In the genomic region with DNA sequence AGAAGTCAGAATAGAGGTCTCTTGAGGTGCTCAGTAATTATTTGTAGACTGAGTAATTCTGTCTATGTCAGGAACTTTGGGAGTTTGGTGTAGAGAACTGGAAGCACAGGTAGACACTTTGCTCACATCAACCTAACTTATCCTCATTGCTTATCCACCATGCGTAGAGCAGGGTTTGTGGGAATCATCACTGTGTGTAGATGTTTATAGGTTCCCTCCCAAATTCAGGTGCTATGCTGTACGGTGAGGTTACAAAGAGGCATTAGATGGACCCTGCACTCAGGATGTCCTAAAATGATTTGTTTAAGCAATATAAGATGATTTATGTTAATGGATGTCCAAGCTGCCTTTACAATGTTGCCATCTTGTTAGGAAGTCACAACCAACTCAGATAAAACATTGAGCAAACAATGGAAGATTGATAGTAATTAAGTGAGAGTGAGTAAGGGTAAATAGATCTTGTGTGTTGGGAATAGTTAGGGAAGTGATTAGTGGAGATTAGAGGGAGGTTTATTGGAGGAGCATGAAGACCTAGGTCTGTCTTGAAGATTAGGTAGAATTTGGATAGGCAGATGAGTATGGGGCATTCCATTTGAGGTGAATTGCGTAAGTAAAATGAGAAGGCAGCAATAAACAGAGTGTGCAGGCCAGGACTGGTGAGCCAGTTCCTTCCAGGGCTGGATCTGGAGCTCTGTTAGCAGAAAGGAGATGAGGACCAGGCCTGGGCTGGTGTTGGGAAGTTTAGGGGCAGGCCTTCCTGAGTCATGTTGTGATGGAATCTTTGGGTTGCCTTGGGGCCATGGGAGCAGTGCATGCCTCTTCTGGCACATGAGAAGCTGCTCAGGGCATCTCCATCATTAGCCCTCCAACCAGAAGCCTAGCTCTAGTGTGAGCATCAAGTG, we compare ENCODE assay signal across 14 cellular contexts. TPM values are rescaled to one million over a fixed set of nuclear protein-coding genes. Genes with fewer than 3 reads are reported as not detected.
DNase-seq lines count a peak whose midpoint lies in the region; ATAC-seq and TF ChIP-seq lines count a peak whose summit lies in the region.
"Had no signal": no experiment of that assay in that cellular context is flagged by ENCODE, and none has a peak within 500 bp of the region (broad histone marks: within the 10 kb centered on the region; RNA-seq: fewer than 3 reads in every experiment).

No MANE protein-coding gene starts in this region.

- H3K4me3 ChIP-seq in Panc1 (ENCODE audit: low read depth in 2 of 2, low read length in 2 of 2), result no peak overlapping the region
- H3K4me3 ChIP-seq in esophagus squamous epithelium, result no peak overlapping the region
- H3K4me3 ChIP-seq in psoas muscle, result no peak overlapping the region

- peaks cover 90% of the 10 kb centered on the region for H3K4me1 ChIP-seq in Panc1 (ENCODE audit: control insufficient read depth, insufficient read depth, low read length)
- peaks cover 26 to 99% (median 84%) of the 10 kb centered on the region in 3 donors for H3K4me1 ChIP-seq in esophagus squamous epithelium
- H3K4me1 ChIP-seq in psoas muscle, result peaks cover 60% of the 10 kb centered on the region

- no TSS peak for BruUV-seq in Panc1 (replicated peaks; lab: Mats Ljungman, UMichigan)

- H3K4me3 Mint-ChIP-seq in activated CD4-positive, alpha-beta T cell treated with anti-CD3 and anti-CD28 coated beads, Interleukin-2, amount 10 ng/mL, durations not matched to agents 24 days and 14 days, result no peak overlapping the region
- H3K4me3 Mint-ChIP-seq in T-cell, result no peak overlapping the region
- H3K4me3 Mint-ChIP-seq: stimulated activated effector memory CD8-positive, alpha-beta T cell treated with anti-CD3 and anti-CD28 coated beads, Interleukin-12 subunit alpha, Interleukin-12 subunit beta, amount 100 ng/mL, for 72 hours had no signal

- no peak for TF ChIP-seq POLR2A in esophagus squamous epithelium (IDR thresholded peaks at IDR 0.05)

- CTCF ChIA-PET in Panc1 (lab: Charles Lee), result interaction anchor here (0.5 to 0.6 kb wide), 2 partner anchors 10 to 657 kb away, joined by 4 to 12 read pairs; no protein-coding TSS in a partner anchor
- CTCF ChIA-PET in T-cell (lab: Charles Lee), result no interaction called here

- intact Hi-C loops in Panc1 (cut with micrococcal nuclease; ENCODE audit: unreplicated experiment), result no loop called here
- intact Hi-C loops in esophagus squamous epithelium (cut with DNase I), result loop anchor here (10.0 kb wide), 1 partner anchor 55 kb away; no protein-coding TSS in a partner anchor
- intact Hi-C loops in psoas muscle (cut with DNase I), result no loop called here
- intact Hi-C loops in activated CD4-positive, alpha-beta T cell treated with anti-CD3 and anti-CD28 coated beads, Interleukin-2, amount 10 ng/mL, durations not matched to agents 24 days and 14 days (cut with micrococcal nuclease), result no loop called here

- ATAC-seq in Panc1 (no peak), psoas muscle (peak in 1 of 4 donors; percentile 35), GM18519 (IDR thresholded peaks at IDR 0.05; ENCODE audit: low FRiP score, unreplicated experiment) (no peak), T-cell (replicated peaks in 1 of 4) (no peak)
- ATAC-seq: stimulated activated effector memory CD8-positive, alpha-beta T cell treated with anti-CD3 and anti-CD28 coated beads, Interleukin-12 subunit alpha, Interleukin-12 subunit beta, amount 100 ng/mL, for 72 hours had no signal

- TF ChIP-seq CTCF in Panc1 (IDR thresholded peaks at IDR 0.05) (no peak), esophagus squamous epithelium (IDR thresholded peaks at IDR 0.05) (no peak), psoas muscle (IDR thresholded peaks at IDR 0.05) (no peak)

- DNase-seq in EH (ENCODE audit: low read depth) (peak; percentile 92), Panc1 (ENCODE audit: low read depth, low spot score) (no peak), esophagus squamous epithelium (lab: John Stamatoyannopoulos, UW) (no peak), psoas muscle (no peak), GM19238 (ENCODE audit: insufficient read length, low spot score) (no peak), T-cell (no peak)
- DNase-seq in activated CD4-positive, alpha-beta T cell treated with anti-CD3 and anti-CD28 coated beads, Interleukin-2, amount 10 ng/mL, durations not matched to agents 24 days and 14 days, result no peak
- DNase-seq: activated CD4-positive, alpha-beta T cell treated with anti-CD3 and anti-CD28 coated beads, Interleukin-2, amount 50 U/mL, for 48 hours; activated effector memory CD4-positive, alpha-beta T cell treated with Interleukin-2 at 50 U/mL for 16 hours; GDM1; NCI-H2227 treated with DMSO at 0.1 percent for 48 hours; stimulated activated CD4-positive, alpha-beta T cell treated with anti-CD3 and anti-CD28 coated beads, Interleukin-4, amount 100 ng/mL, for 1 hour had no signal

- H3K27ac ChIP-seq in Panc1 (ENCODE audit: low read length) (peak overlapping the region; percentile 88), esophagus squamous epithelium (peak overlapping the region; percentile 22 to 83 (median 69)), psoas muscle (peak overlapping the region; percentile 31)

- H3K9me3 Mint-ChIP-seq in activated CD4-positive, alpha-beta T cell treated with anti-CD3 and anti-CD28 coated beads, Interleukin-2, amount 10 ng/mL, durations not matched to agents 24 days and 14 days, result peaks cover 15% of the 10 kb centered on the region
- H3K9me3 Mint-ChIP-seq in T-cell, result no peaks in the 10 kb centered on the region
- H3K9me3 Mint-ChIP-seq: stimulated activated effector memory CD8-positive, alpha-beta T cell treated with anti-CD3 and anti-CD28 coated beads, Interleukin-12 subunit alpha, Interleukin-12 subunit beta, amount 100 ng/mL, for 72 hours had no signal

- POLR2A ChIA-PET in Panc1 (lab: Charles Lee), result no interaction called here
- POLR2A ChIA-PET in T-cell (lab: Charles Lee), result interaction anchor here in 1 of 2 donors (0.6 kb wide), 1 partner anchor 8 kb away, joined by 3 read pairs; no protein-coding TSS in a partner anchor

- H3K36me3 Mint-ChIP-seq in activated CD4-positive, alpha-beta T cell treated with anti-CD3 and anti-CD28 coated beads, Interleukin-2, amount 10 ng/mL, durations not matched to agents 24 days and 14 days (ENCODE audit: low read depth), result peaks cover 8% of the 10 kb centered on the region
- H3K36me3 Mint-ChIP-seq in T-cell, result no peaks in the 10 kb centered on the region

- peaks cover 52% of the 10 kb centered on the region for H3K27me3 Mint-ChIP-seq in activated CD4-positive, alpha-beta T cell treated with anti-CD3 and anti-CD28 coated beads, Interleukin-2, amount 10 ng/mL, durations not matched to agents 24 days and 14 days
- H3K27me3 Mint-ChIP-seq in T-cell, result peaks cover 37 to 41% of the 10 kb centered on the region in 2 donors

- no peak overlapping the region for H3K27ac Mint-ChIP-seq in activated CD4-positive, alpha-beta T cell treated with anti-CD3 and anti-CD28 coated beads, Interleukin-2, amount 10 ng/mL, durations not matched to agents 24 days and 14 days
- H3K27ac Mint-ChIP-seq in T-cell, result no peak overlapping the region
- H3K27ac Mint-ChIP-seq: stimulated activated effector memory CD8-positive, alpha-beta T cell treated with anti-CD3 and anti-CD28 coated beads, Interleukin-12 subunit alpha, Interleukin-12 subunit beta, amount 100 ng/mL, for 72 hours had no signal

- no peaks in the 10 kb centered on the region for H3K9me3 ChIP-seq in Panc1 (ENCODE audit: control insufficient read depth, insufficient read depth, low read depth, low read length)
- no peaks in the 10 kb centered on the region for H3K9me3 ChIP-seq in esophagus squamous epithelium
- H3K9me3 ChIP-seq in psoas muscle, result no peaks in the 10 kb centered on the region

- H3K4me1 Mint-ChIP-seq in activated CD4-positive, alpha-beta T cell treated with anti-CD3 and anti-CD28 coated beads, Interleukin-2, amount 10 ng/mL, durations not matched to agents 24 days and 14 days, result peaks cover 14% of the 10 kb centered on the region
- peaks cover 14 to 23% (median 15%) of the 10 kb centered on the region in 3 donors for H3K4me1 Mint-ChIP-seq in T-cell

- H3K27me3 ChIP-seq in Panc1 (ENCODE audit: control insufficient read depth, insufficient read depth, low read length) (no peaks in the 10 kb centered on the region), esophagus squamous epithelium (no peaks in the 10 kb centered on the region), psoas muscle (ENCODE audit: insufficient read depth in 3 of 3, low read length in 2 of 3) (no peaks in the 10 kb centered on the region)

- no peaks in the 10 kb centered on the region for H3K36me3 ChIP-seq in Panc1 (ENCODE audit: control insufficient read depth, insufficient read depth, low read length)
- H3K36me3 ChIP-seq in esophagus squamous epithelium, result no peaks in the 10 kb centered on the region
- no peaks in the 10 kb centered on the region for H3K36me3 ChIP-seq in psoas muscle (ENCODE audit: insufficient read depth in 1 of 2, low read depth in 1 of 2)

- 59 to 80% methylated on average over 3 of the region's 3 CpGs for WGBS in esophagus squamous epithelium, 2 donors
- 79 to 86% (median 85%) methylated on average over 3 of the region's 3 CpGs for WGBS in psoas muscle, 3 donors

- in situ Hi-C loops in Panc1 (cut with HindIII; ENCODE audit: low pct_unique_long_range_greater_than_20kb, low sequenced_read_pairs), result no loop called here

RNA-seq across cellular contexts. Expression of gene EPAS1, which starts 12.1 kb away (rescaled TPM):
- total RNA-seq in Panc1 (2021; ENCODE audit: unreplicated experiment) (106 TPM), esophagus squamous epithelium (100 to 1,000 TPM in 2 of 4 donors, 10 to 100 TPM in 2; 86.7 to 151 (median 105) TPM), psoas muscle (100 to 1,000 TPM in 2 of 4 donors, 10 to 100 TPM in 2; 44.3 to 123 (median 98.3) TPM), T-cell (1 to 10 TPM; 1.0 to 4.0 (median 3.0) TPM)
- polyA plus RNA-seq in Panc1 (2012; ENCODE audit: insufficient read length), result 65.8 TPM
- polyA plus RNA-seq in psoas muscle, result 100 to 1,000 TPM in 1 of 3 donors, 10 to 100 TPM in 2; 39.2 to 112 (median 49.9) TPM
- total RNA-seq in activated CD4-positive, alpha-beta T cell treated with anti-CD3 and anti-CD28 coated beads, Interleukin-2, amount 10 ng/mL, durations not matched to agents 24 days and 14 days, result 16.2 and 19.4 TPM in 2 replicates

Comparison
In these comparisons a context has a peak if more than half of its experiments do, and no peak if none do; other contexts are left out.
1. H3K27ac ChIP-seq: peak in every context shown above with its lines; median percentile 88 in Panc1; 69 in esophagus squamous epithelium; 31 in psoas muscle.